Comparison of ENCODE assay signal across 8 cellular contexts in genomic region chr21:25421327-25422028, GRCh38.
DNase-seq lines count a peak whose midpoint lies in the region; ATAC-seq, FAIRE-seq and TF ChIP-seq lines count a peak whose summit lies in the region.

No MANE protein-coding gene starts in this region.

- H3K4me3 ChIP-seq in ACC112 (ENCODE audit: low read depth, low read length), result no peak overlapping the region
- H3K4me3 ChIP-seq in effector memory CD4-positive, alpha-beta T cell (ENCODE audit: insufficient read depth, low read depth, low read length, poor library complexity, severe bottlenecking), result no peak overlapping the region
- no peak overlapping the region for H3K4me3 ChIP-seq in small intestine (ENCODE audit: low read depth in 1 of 2, low read length in 2 of 2)

- H3K79me2 ChIP-seq in ACC112 (ENCODE audit: control insufficient read depth, insufficient read depth, low read length, unreplicated experiment), result no peaks in the 10 kb centered on the region

- peak; percentile 72 for ATAC-seq in HG02759 (IDR thresholded peaks at IDR 0.05; ENCODE audit: unreplicated experiment)

- peak; percentile 16 for TF ChIP-seq POLR2A in GM15510 (IDR thresholded peaks at IDR 0.05; ENCODE audit: borderline replicate concordance, extremely low read depth, insufficient read length)

- peaks cover 20% of the 10 kb centered on the region for H3K27me3 ChIP-seq in ACC112 (ENCODE audit: insufficient read depth, low read length)
- H3K27me3 ChIP-seq in effector memory CD4-positive, alpha-beta T cell (replicated peaks; ENCODE audit: control insufficient read depth, insufficient read depth, low read length, poor library complexity, severe bottlenecking), result no peaks in the 10 kb centered on the region
- H3K27me3 ChIP-seq in small intestine (ENCODE audit: control insufficient read depth in 2 of 2, insufficient read depth in 2 of 2, low read length in 2 of 2), result no peaks in the 10 kb centered on the region

- FAIRE-seq in small intestine (lab: Jason Lieb, UNC), result no peak

- 21 to 26% (median 26%) methylated on average over 6 of the region's 6 CpGs for WGBS in small intestine, 3 donors

- H2AFZ ChIP-seq in ACC112 (ENCODE audit: low read length, unreplicated experiment), result peak overlapping the region; percentile 78

- H3K27ac ChIP-seq in ACC112 (ENCODE audit: low read depth, low read length) (no peak overlapping the region), small intestine (ENCODE audit: low read depth in 1 of 2, low read length in 1 of 2) (peak overlapping the region in 1 of 2 donors; percentile 5), substantia nigra (ENCODE audit: low read depth, low read length, poor library complexity, severe bottlenecking) (no peak overlapping the region)
- H3K27ac ChIP-seq in effector memory CD4-positive, alpha-beta T cell (ENCODE audit: insufficient read depth, low read length, poor library complexity, severe bottlenecking), result no peak overlapping the region

- H3K36me3 ChIP-seq in ACC112 (ENCODE audit: insufficient read depth, low read length), result no peaks in the 10 kb centered on the region
- H3K36me3 ChIP-seq in effector memory CD4-positive, alpha-beta T cell (ENCODE audit: control insufficient read depth, insufficient read depth, low read length), result no peaks in the 10 kb centered on the region
- H3K36me3 ChIP-seq in small intestine (ENCODE audit: control insufficient read depth in 2 of 2, insufficient read depth in 2 of 2, low read length in 2 of 2), result no peaks in the 10 kb centered on the region

- peak; percentile 19 for DNase-seq in NCI-H1105 treated with DMSO at 0.1 percent for 48 hours (lab: John Stamatoyannopoulos, UW)
- peak; percentile 44 for DNase-seq in activated CD4-positive, CD25-positive, alpha-beta regulatory T cell treated with anti-CD3 and anti-CD28 coated beads, Interleukin-2, amount 50 U/mL, for 16 hours (ENCODE audit: low read depth, low spot score)
- DNase-seq in effector memory CD4-positive, alpha-beta T cell, result peak; percentile 13 to 38 (median 19)
- DNase-seq in small intestine, result peak; percentile 13
- DNase-seq in substantia nigra (lab: John Stamatoyannopoulos, UW), result no peak

- H3K4me1 ChIP-seq in ACC112 (ENCODE audit: control insufficient read depth, insufficient read depth, low read length, unreplicated experiment) (peaks cover 6% of the 10 kb centered on the region), small intestine (ENCODE audit: control insufficient read depth in 2 of 2, insufficient read depth in 1 of 2, low read depth in 1 of 2, low read length in 1 of 2) (no peaks in the 10 kb centered on the region)
- no peaks in the 10 kb centered on the region for H3K4me1 ChIP-seq in effector memory CD4-positive, alpha-beta T cell (ENCODE audit: control insufficient read depth, insufficient read depth, low read length, poor library complexity, severe bottlenecking)

- H3K9me3 ChIP-seq in effector memory CD4-positive, alpha-beta T cell (ENCODE audit: control insufficient read depth, low read length), result no peaks in the 10 kb centered on the region
- no peaks in the 10 kb centered on the region for H3K9me3 ChIP-seq in small intestine (ENCODE audit: control insufficient read depth, low read depth)

Comparison
In these comparisons a context has a peak if more than half of its experiments do, and no peak if none do; other contexts are left out.
1. DNase-seq: peak in NCI-H1105 treated with DMSO at 0.1 percent for 48 hours (single experiment), activated CD4-positive, CD25-positive, alpha-beta regulatory T cell treated with anti-CD3 and anti-CD28 coated beads, Interleukin-2, amount 50 U/mL, for 16 hours (single experiment), effector memory CD4-positive, alpha-beta T cell (3 of 3) and small intestine (single experiment); none in substantia nigra (0 of 49).